Comparison of ENCODE assay signal across 18 cellular contexts in the genomic region with DNA sequence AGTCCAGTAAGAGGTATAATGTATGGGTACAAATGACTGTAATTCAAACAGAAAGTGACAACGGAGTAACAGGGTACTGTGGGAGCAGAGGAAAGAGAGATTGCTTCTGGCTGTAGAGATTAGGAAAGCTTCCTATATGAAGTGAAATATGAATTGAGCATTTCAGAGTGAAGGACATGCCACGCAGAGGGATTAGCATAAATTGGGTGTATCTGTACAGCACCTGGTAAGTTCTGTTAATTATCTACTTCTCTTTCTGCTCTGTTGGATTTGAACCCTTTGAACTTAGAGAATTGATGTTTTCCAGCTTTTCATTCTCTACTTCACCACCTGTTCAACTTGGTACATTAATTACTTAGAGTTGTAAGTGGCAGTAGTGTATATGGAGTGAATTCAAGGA. TPM values are rescaled to one million over a fixed set of nuclear protein-coding genes. Genes with fewer than 3 reads are reported as not detected.
DNase-seq lines count a peak whose midpoint lies in the region; ATAC-seq and TF ChIP-seq lines count a peak whose summit lies in the region.
"Had no signal": no experiment of that assay in that cellular context is flagged by ENCODE, and none has a peak within 500 bp of the region (broad histone marks: within the 10 kb centered on the region; RNA-seq: fewer than 3 reads in every experiment).

No MANE protein-coding gene starts in this region.

- peak overlapping the region in 3 of 4 donors; percentile 26 to 92 (median 49) for H3K27ac ChIP-seq in gastroesophageal sphincter
- H3K27ac ChIP-seq in thoracic aorta, result peak overlapping the region in 1 of 2 donors; percentile 55
- H3K27ac ChIP-seq: BLaER1, SK-N-MC had no signal

- H3K36me3 ChIP-seq in gastroesophageal sphincter (no peaks in the 10 kb centered on the region), thoracic aorta (no peaks in the 10 kb centered on the region), HAP-1 (replicated peaks) (no peaks in the 10 kb centered on the region)
- H3K36me3 ChIP-seq: BLaER1 had no signal

- TF ChIP-seq CTCF in gastroesophageal sphincter (IDR thresholded peaks at IDR 0.05) (no peak), thoracic aorta (IDR thresholded peaks at IDR 0.05) (no peak)

- H3K4me1 ChIP-seq in gastroesophageal sphincter (peaks cover 4 to 98% (median 23%) of the 10 kb centered on the region in 3 donors), thoracic aorta (ENCODE audit: control insufficient read depth in 1 of 2, low read depth in 2 of 2) (peaks cover 52 to 92% of the 10 kb centered on the region in 2 donors), HAP-1 (peaks cover 9% of the 10 kb centered on the region)

- WGBS in gastroesophageal sphincter (ENCODE audit: low coverage in 1 of 2), 2 donors, result 51 to 82% methylated on average over 2 of the region's 2 CpGs

- no peak for TF ChIP-seq EP300 in gastroesophageal sphincter (IDR thresholded peaks at IDR 0.05)

- H3K27me3 ChIP-seq in gastroesophageal sphincter (no peaks in the 10 kb centered on the region), thoracic aorta (replicated peaks; ENCODE audit: insufficient read depth) (no peaks in the 10 kb centered on the region), HAP-1 (ENCODE audit: low read depth) (no peaks in the 10 kb centered on the region)
- H3K27me3 ChIP-seq: BLaER1 had no signal

- H3K4me3 ChIP-seq in gastroesophageal sphincter (no peak overlapping the region), thoracic aorta (peak overlapping the region; percentile 43), HAP-1 (no peak overlapping the region)
- H3K4me3 ChIP-seq: BLaER1, SK-N-MC had no signal

- DNase-seq in GM19238 (ENCODE audit: insufficient read length, low spot score), result peak; percentile 14
- DNase-seq in thoracic aorta (ENCODE audit: low spot score), result no peak
- DNase-seq in NCI-H187 (lab: John Stamatoyannopoulos, UW), result no peak
- DNase-seq in Ammon's horn (ENCODE audit: low spot score), result no peak
- DNase-seq in HAP-1 (ENCODE audit: low spot score in 2 of 2), result no peak
- DNase-seq: activated naive CD8-positive, alpha-beta T cell treated with anti-CD3 and anti-CD28 coated beads, Interleukin-2, amount 50 U/mL, for 24 hours; activated T-cell treated with anti-CD3 and anti-CD28 coated beads, Interleukin-2, amount 50 U/mL, for 1 hour; DMS153; effector memory CD4-positive, alpha-beta T cell; H7; hippocampal formation; NCI-H2081 treated with DMSO at 0.1 percent for 48 hours; NCI-H526; trophoblast cell had no signal

- H3K9me3 ChIP-seq in gastroesophageal sphincter, result no peaks in the 10 kb centered on the region
- no peaks in the 10 kb centered on the region for H3K9me3 ChIP-seq in thoracic aorta
- no peaks in the 10 kb centered on the region for H3K9me3 ChIP-seq in HAP-1

- ATAC-seq in HG03432 (IDR thresholded peaks at IDR 0.05; ENCODE audit: unreplicated experiment) (peak; percentile 61), gastroesophageal sphincter (no peak), thoracic aorta (ENCODE audit: insufficient number of reproducible peaks, low FRiP score, low read depth) (no peak)
- ATAC-seq: activated naive CD8-positive, alpha-beta T cell treated with anti-CD3 and anti-CD28 coated beads, Interleukin-2, amount 50 U/mL, for 24 hours had no signal

- no peak for TF ChIP-seq POLR2A in gastroesophageal sphincter (IDR thresholded peaks at IDR 0.05)

- in situ Hi-C loops in HAP-1 (cut with MboI; ENCODE audit: low sequenced_read_pairs), result no loop called here

RNA-seq across cellular contexts. Expression of a gene that starts 8.8 kb away (rescaled TPM):
- total RNA-seq in gastroesophageal sphincter (100 to 1,000 TPM in 1 of 4 donors, 10 to 100 TPM in 3; 70.0 to 111 (median 79.2) TPM), thoracic aorta (100 to 1,000 TPM; 216 to 227 TPM)
